Comparison of ENCODE assay signal across 8 cellular contexts in the genomic region with DNA sequence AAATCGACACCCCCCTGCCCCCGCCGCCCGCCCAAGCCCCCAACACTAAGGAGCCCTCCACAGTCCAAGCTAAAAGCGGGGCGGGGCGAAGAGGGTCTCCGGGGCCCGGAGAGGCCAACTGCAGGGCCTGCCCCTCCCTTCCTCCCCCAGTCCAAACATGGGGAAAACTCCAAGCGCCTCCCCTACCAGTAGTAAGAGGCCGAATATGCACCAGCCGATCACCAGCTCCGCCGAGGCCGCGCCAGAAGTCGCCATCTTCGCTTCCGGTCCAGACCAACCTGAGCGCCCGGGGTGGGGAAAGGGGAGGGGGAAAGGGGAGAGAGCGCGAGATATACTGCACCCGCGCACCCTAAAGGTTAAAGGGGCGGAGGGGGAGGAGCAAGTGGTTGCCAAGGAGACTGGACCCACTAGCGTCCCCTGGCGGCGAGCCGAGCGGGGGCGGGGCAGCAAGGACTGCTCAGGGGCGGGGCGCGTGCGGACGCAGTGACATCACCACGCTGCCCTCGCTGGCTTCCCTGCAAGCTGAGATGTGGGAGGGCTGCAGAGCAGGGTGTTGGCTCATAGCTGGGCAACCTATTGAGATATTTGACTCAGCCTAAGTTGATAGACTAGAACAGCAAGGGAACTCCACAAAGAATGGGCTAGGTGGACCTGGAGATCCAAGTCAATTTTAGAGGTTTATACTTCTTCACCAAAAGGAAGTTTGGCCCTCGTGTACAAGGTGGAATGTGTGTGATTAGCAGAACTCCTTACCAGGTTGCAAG. TPM values are rescaled to one million over a fixed set of nuclear protein-coding genes. Genes with fewer than 3 reads are reported as not detected.
DNase-seq lines count a peak whose midpoint lies in the region; ATAC-seq and TF ChIP-seq lines count a peak whose summit lies in the region.

Gene LMBRD1, minus strand, starts transcription at position 384 of the 764 bp plus-strand sequence. Its CDS starts 129 bp downstream, at position 255.

- peaks cover 34% of the 10 kb centered on the region for H3K4me1 Mint-ChIP-seq in activated CD4-positive, alpha-beta T cell treated with anti-CD3 and anti-CD28 coated beads, Interleukin-2, amount 10 ng/mL, durations not matched to agents 7 days and 5 days

- H3K4me3 ChIP-seq in coronary artery = peak within 1 kb of the TSS; percentile 82

- POLR2A ChIA-PET in activated CD4-positive, alpha-beta T cell treated with anti-CD3 and anti-CD28 coated beads, Interleukin-2, amount 10 ng/mL, durations not matched to agents 7 days and 5 days (lab: Charles Lee) = no interaction called here

- peak within 1 kb of the TSS; percentile 83 for H3K4me3 Mint-ChIP-seq in activated CD4-positive, alpha-beta T cell treated with anti-CD3 and anti-CD28 coated beads, Interleukin-2, amount 10 ng/mL, durations not matched to agents 7 days and 5 days

- peak; percentile 97 for ATAC-seq in GM19328 (IDR thresholded peaks at IDR 0.05; ENCODE audit: unreplicated experiment)
- ATAC-seq in HG03520 (IDR thresholded peaks at IDR 0.05; ENCODE audit: unreplicated experiment) = peak; percentile 91
- peak; percentile 91 for ATAC-seq in left colon

- peak within 1 kb of the TSS; percentile 95 for H3K27ac Mint-ChIP-seq in activated CD4-positive, alpha-beta T cell treated with anti-CD3 and anti-CD28 coated beads, Interleukin-2, amount 10 ng/mL, durations not matched to agents 7 days and 5 days

- TF ChIP-seq CTCF in C4-2B (conservative IDR thresholded peaks at IDR 0.05) = peak; percentile 81
- peak; percentile 85 for TF ChIP-seq CTCF in coronary artery (IDR thresholded peaks at IDR 0.05)

- CTCF ChIA-PET in activated CD4-positive, alpha-beta T cell treated with anti-CD3 and anti-CD28 coated beads, Interleukin-2, amount 10 ng/mL, durations not matched to agents 7 days and 5 days (lab: Charles Lee) = interaction anchor here (0.6 to 2.3 kb wide), 23 partner anchors 8 to 100 kb away, joined by 3 to 45 read pairs (median 4); partner anchors contain the start of gene COL19A1

- DNase-seq in NCI-H526 treated with DMSO at 0.1 percent for 48 hours (lab: John Stamatoyannopoulos, UW) = peak; percentile 83
- DNase-seq in activated CD4-positive, alpha-beta T cell treated with anti-CD3 and anti-CD28 coated beads, Interleukin-2, amount 10 ng/mL, durations not matched to agents 7 days and 5 days = peak; percentile 98
- peak; percentile 98 for DNase-seq in coronary artery (ENCODE audit: low spot score)
- peak; percentile 97 to 99 for DNase-seq in left colon
- peak; percentile 99 for DNase-seq in stimulated activated CD4-positive, alpha-beta T cell treated with anti-CD3 and anti-CD28 coated beads, Interleukin-1b, Interleukin-23, amount 100 ng/mL, for 48 hours

- no peaks in the 10 kb centered on the region for H3K27me3 Mint-ChIP-seq in activated CD4-positive, alpha-beta T cell treated with anti-CD3 and anti-CD28 coated beads, Interleukin-2, amount 10 ng/mL, durations not matched to agents 7 days and 5 days

- peak within 1 kb of the TSS; percentile 71 for H3K27ac ChIP-seq in C4-2B
- peak within 1 kb of the TSS; percentile 95 to 98 for H3K27ac ChIP-seq in coronary artery

- intact Hi-C loops in left colon (cut with DNase I, micrococcal nuclease) = no loop called here

- H3K36me3 Mint-ChIP-seq in activated CD4-positive, alpha-beta T cell treated with anti-CD3 and anti-CD28 coated beads, Interleukin-2, amount 10 ng/mL, durations not matched to agents 7 days and 5 days (ENCODE audit: low read depth) = peaks cover 13% of the 10 kb centered on the region

- H3K9me3 Mint-ChIP-seq in activated CD4-positive, alpha-beta T cell treated with anti-CD3 and anti-CD28 coated beads, Interleukin-2, amount 10 ng/mL, durations not matched to agents 7 days and 5 days = peaks cover 12% of the 10 kb centered on the region

RNA-seq across cellular contexts. Expression of gene LMBRD1, which starts in this region (rescaled TPM):
- total RNA-seq in activated CD4-positive, alpha-beta T cell treated with anti-CD3 and anti-CD28 coated beads, Interleukin-2, amount 10 ng/mL, durations not matched to agents 7 days and 5 days = 10 to 100 TPM; 23.5 to 30.5 TPM
- 10 to 100 TPM; 56.9 to 85.1 TPM for total RNA-seq in left colon

Comparison
In these comparisons a context has a peak if more than half of its experiments do, and no peak if none do; other contexts are left out.
1. Peak in every context shown above with its lines: DNase-seq, ATAC-seq, H3K4me3 ChIP-seq and H3K27ac ChIP-seq.